Comparison of ENCODE assay signal across 24 cellular contexts in the genomic region with DNA sequence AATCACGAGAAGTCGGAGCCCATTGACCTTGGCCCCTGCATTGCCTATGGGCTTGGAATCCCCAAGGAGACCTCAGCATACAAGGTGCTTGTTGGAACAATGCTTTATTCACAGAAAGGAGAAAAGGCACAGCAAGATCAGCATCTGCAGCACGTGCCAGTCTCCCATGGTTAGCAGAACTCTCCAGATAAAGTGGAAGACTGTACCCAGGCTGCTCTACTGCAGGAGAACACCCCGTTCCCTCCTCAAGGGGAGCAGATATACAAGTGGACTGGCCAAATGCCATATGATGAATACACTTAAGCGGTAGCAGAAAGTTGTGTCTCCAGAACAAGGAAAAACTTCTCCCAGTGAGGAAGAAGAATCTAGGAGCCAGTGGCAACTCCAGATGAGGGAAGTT.
"Had no signal": no experiment of that assay in that cellular context is flagged by ENCODE, and none has a peak within 500 bp of the region (broad histone marks: within the 10 kb centered on the region; RNA-seq: fewer than 3 reads in every experiment).

No MANE protein-coding gene starts in this region.

- H3K4me3 Mint-ChIP-seq: dendritic cell treated with granulocyte-macrophage colony-stimulating factor and Interleukin-4, amounts not matched to agents 40 ng/mL and 50 ng/mL, for 4 days; effector memory CD8-positive, alpha-beta T cell; endodermal cell had no signal

- DNase-seq: cortex of kidney; dermis blood vessel endothelial cell; dorsolateral prefrontal cortex; effector CD4-positive, alpha-beta T cell; effector CD8-positive, alpha-beta T cell; effector memory CD4-positive, alpha-beta T cell; effector memory CD8-positive, alpha-beta T cell; endodermal cell; erythroblast; esophagus squamous epithelium; foreskin fibroblast; foreskin keratinocyte; foreskin melanocyte; gastrocnemius medialis; glutamatergic neuron; head of caudate nucleus; heart left ventricle; heart right ventricle had no signal

- H3K27ac ChIP-seq: coronary artery, epithelial cell of prostate, esophagus muscularis mucosa, esophagus squamous epithelium, foreskin keratinocyte, gastrocnemius medialis, gastroesophageal sphincter, heart left ventricle, heart right ventricle had no signal

- H3K27ac Mint-ChIP-seq: dendritic cell treated with granulocyte-macrophage colony-stimulating factor and Interleukin-4, amounts not matched to agents 40 ng/mL and 50 ng/mL, for 4 days; effector memory CD8-positive, alpha-beta T cell; endodermal cell had no signal

- H3K27me3 ChIP-seq: dorsolateral prefrontal cortex, esophagus muscularis mucosa, esophagus squamous epithelium, foreskin keratinocyte, gastrocnemius medialis, gastroesophageal sphincter, heart left ventricle, heart right ventricle had no signal

- H3K4me3 ChIP-seq: coronary artery, dorsolateral prefrontal cortex, esophagus muscularis mucosa, esophagus squamous epithelium, gastrocnemius medialis, gastroesophageal sphincter, heart left ventricle, heart right ventricle had no signal

- H3K27me3 Mint-ChIP-seq: dendritic cell treated with granulocyte-macrophage colony-stimulating factor and Interleukin-4, amounts not matched to agents 40 ng/mL and 50 ng/mL, for 4 days had no signal

- H3K36me3 ChIP-seq: esophagus muscularis mucosa, esophagus squamous epithelium, gastrocnemius medialis, heart left ventricle, heart right ventricle had no signal

- H3K4me1 ChIP-seq: esophagus muscularis mucosa, esophagus squamous epithelium, foreskin keratinocyte, gastrocnemius medialis, gastroesophageal sphincter, heart left ventricle, heart right ventricle had no signal

- H3K4me1 Mint-ChIP-seq: endodermal cell had no signal

- ATAC-seq: effector memory CD8-positive, alpha-beta T cell; esophagus mucosa; foreskin keratinocyte; gastrocnemius medialis; gastroesophageal sphincter; heart left ventricle; heart right ventricle had no signal

- H3K9me3 ChIP-seq: esophagus muscularis mucosa, esophagus squamous epithelium, gastrocnemius medialis, gastroesophageal sphincter, heart left ventricle, heart right ventricle had no signal

- H3K9me3 Mint-ChIP-seq: dendritic cell treated with granulocyte-macrophage colony-stimulating factor and Interleukin-4, amounts not matched to agents 40 ng/mL and 50 ng/mL, for 4 days; endodermal cell had no signal
